ENCODE assay signal across 30 cellular contexts in genomic region chr10:28903063-28903462, GRCh38.
"Had no signal": no experiment of that assay in that cellular context is flagged by ENCODE, and none has a peak within 500 bp of the region (broad histone marks: within the 10 kb centered on the region; RNA-seq: fewer than 3 reads in every experiment).

No MANE protein-coding gene starts in this region.

- H3K9me3 ChIP-seq: body of pancreas, breast epithelium, MG63 had no signal

- DNase-seq: activated CD4-positive, alpha-beta T cell treated with anti-CD3 and anti-CD28 coated beads, Interleukin-2, amount 10 ng/mL, durations not matched to agents 24 days and 14 days; activated CD4-positive, alpha-beta T cell treated with anti-CD3 and anti-CD28 coated beads, Interleukin-2, amount 50 U/mL, for 4 hours; activated CD8-positive, alpha-beta T cell treated with anti-CD3 and anti-CD28 coated beads for 36 hours; activated effector memory CD4-positive, alpha-beta T cell treated with anti-CD3 and anti-CD28 coated beads, Interleukin-2, amount 50 U/mL, for 16 hours; activated naive CD4-positive, alpha-beta T cell; activated naive CD4-positive, alpha-beta T cell treated with anti-CD3 and anti-CD28 coated beads, Interleukin-2, amount 50 U/mL, for 16 hours; activated naive CD8-positive, alpha-beta T cell treated with anti-CD3 and anti-CD28 coated beads for 36 hours; activated T-cell treated with anti-CD3 and anti-CD28 coated beads, Interleukin-2, amount 50 U/mL, for 1 hour; activated T-cell treated with anti-CD3 and anti-CD28 coated beads, Interleukin-2, amount 50 U/mL, for 72 hours; amygdala; body of pancreas; Kasumi-1; KG1; MG63; NCI-H1048; NCI-H1105 treated with DMSO at 0.1 percent for 48 hours; NCI-H1436; NCI-H1694; NCI-H1930; NCI-H2081 treated with DMSO at 0.1 percent for 48 hours; NCI-H2171; NCI-H510A; NCI-H526; NCI-H748 treated with DMSO at 0.1 percent for 48 hours; Right ventricle myocardium superior; T1000; WERI-Rb-1 had no signal

- H3K36me3 ChIP-seq: breast epithelium, MG63, WERI-Rb-1 had no signal

- H3K4me3 ChIP-seq: body of pancreas, breast epithelium, MG63 had no signal

- H3K27ac ChIP-seq: body of pancreas, breast epithelium, WERI-Rb-1 had no signal

- ATAC-seq: activated CD8-positive, alpha-beta T cell treated with anti-CD3 and anti-CD28 coated beads for 36 hours; activated T-cell treated with anti-CD3 and anti-CD28 coated beads, Interleukin-2, amount 50 U/mL, for 72 hours; activated T-helper 17 cell treated with anti-CD3 and anti-CD28 coated beads, Interleukin-2, amount 50 U/mL, for 72 hours; body of pancreas had no signal

- FAIRE-seq: astrocyte had no signal

- H3K4me1 ChIP-seq: body of pancreas, breast epithelium had no signal

- H3K27me3 ChIP-seq: body of pancreas, breast epithelium, MG63 had no signal
